Comparison of ENCODE assay signal across 8 cellular contexts in genomic region chr2:46915811-46916630, GRCh38. TPM values are rescaled to one million over a fixed set of nuclear protein-coding genes. Genes with fewer than 3 reads are reported as not detected.
DNase-seq lines count a peak whose midpoint lies in the region; ATAC-seq and TF ChIP-seq lines count a peak whose summit lies in the region.

No MANE protein-coding gene starts in this region.

- 1% methylated on average over 52 to 54 of the region's 55 CpGs for WGBS in ectodermal cell, 2 experiments
- WGBS in lung, 2 donors, result 0 to 1% methylated on average over 45 to 55 of the region's 55 CpGs

- peak overlapping the region; percentile 70 to 85 for H3K4me3 ChIP-seq in CD4-positive, alpha-beta memory T cell (ENCODE audit: low read length in 2 of 2)
- H3K4me3 ChIP-seq in ectodermal cell (ENCODE audit: insufficient read depth, low read depth, low read length) (peak overlapping the region; percentile 93), lung (peak overlapping the region; percentile 95)

- no peaks in the 10 kb centered on the region for H3K36me3 ChIP-seq in CD4-positive, alpha-beta memory T cell (ENCODE audit: insufficient read depth, low read length)
- H3K36me3 ChIP-seq in ectodermal cell (ENCODE audit: control insufficient read depth, insufficient read depth, low read length) (no peaks in the 10 kb centered on the region), lung (ENCODE audit: control insufficient read depth in 2 of 2, insufficient read depth in 2 of 2, low read length in 2 of 2) (no peaks in the 10 kb centered on the region)

- intact Hi-C loops in CD4-positive, alpha-beta memory T cell (cut with micrococcal nuclease), result loop anchor here (1.0 to 10.0 kb wide), 3 partner anchors 21 to 989 kb away; partner anchors contain the start of genes FBXO11 and MSH2
- intact Hi-C loops in activated CD8-positive, alpha-beta T cell treated with anti-CD3 and anti-CD28 coated beads for 36 hours (cut with micrococcal nuclease), result loop anchor here (2.0 kb wide), 1 partner anchor 27 kb away; no protein-coding TSS in a partner anchor

- POLR2A ChIA-PET in CD4-positive, alpha-beta memory T cell (lab: Charles Lee; ENCODE audit: partially characterized antibody), result interaction anchor here (0.8 to 1.5 kb wide), 6 partner anchors 9 to 612 kb away, joined by 3 to 5 read pairs (median 3); no protein-coding TSS in a partner anchor
- POLR2A ChIA-PET in activated CD8-positive, alpha-beta T cell treated with anti-CD3 and anti-CD28 coated beads for 36 hours (lab: Charles Lee), result interaction anchor here (2.1 kb wide), 1 partner anchor 20 kb away, joined by 4 read pairs; no protein-coding TSS in a partner anchor

- ATAC-seq in GM19438 (IDR thresholded peaks at IDR 0.05; ENCODE audit: low read depth, unreplicated experiment) (peak; percentile 86), HG03565 (IDR thresholded peaks at IDR 0.05; ENCODE audit: unreplicated experiment) (peak; percentile 79), lung (ENCODE audit: insufficient read depth, low FRiP score) (peak; percentile 94)
- ATAC-seq in activated CD8-positive, alpha-beta T cell treated with anti-CD3 and anti-CD28 coated beads for 36 hours, result peak; percentile 89

- no peak for TF ChIP-seq CTCF in activated CD8-positive, alpha-beta T cell treated with anti-CD3 and anti-CD28 coated beads for 36 hours (IDR thresholded peaks at IDR 0.05)
- no peak for TF ChIP-seq CTCF in lung (IDR thresholded peaks at IDR 0.05; ENCODE audit: control extremely low read depth, extremely low read depth)

- CTCF ChIA-PET in CD4-positive, alpha-beta memory T cell (lab: Charles Lee; ENCODE audit: partially characterized antibody), result interaction anchor here (1.4 to 4.5 kb wide), 3 partner anchors 13 to 73 kb away, joined by 4 to 43 read pairs (median 4); no protein-coding TSS in a partner anchor
- CTCF ChIA-PET in activated CD8-positive, alpha-beta T cell treated with anti-CD3 and anti-CD28 coated beads for 36 hours (lab: Charles Lee), result interaction anchor here (0.7 to 1.6 kb wide), 4 partner anchors 9 to 408 kb away, joined by 3 to 5 read pairs (median 4); no protein-coding TSS in a partner anchor

- no peaks in the 10 kb centered on the region for H3K27me3 ChIP-seq in CD4-positive, alpha-beta memory T cell (ENCODE audit: insufficient read depth, low read length)
- H3K27me3 ChIP-seq in ectodermal cell (ENCODE audit: control insufficient read depth, insufficient read depth, low read length, poor library complexity, severe bottlenecking), result no peaks in the 10 kb centered on the region
- H3K27me3 ChIP-seq in lung (ENCODE audit: control insufficient read depth, insufficient read depth), result no peaks in the 10 kb centered on the region

- H3K4me1 Mint-ChIP-seq in CD4-positive, alpha-beta memory T cell, result peaks cover 35 to 56% (median 48%) of the 10 kb centered on the region in 4 donors
- peaks cover 49% of the 10 kb centered on the region for H3K4me1 Mint-ChIP-seq in activated CD8-positive, alpha-beta T cell treated with anti-CD3 and anti-CD28 coated beads for 36 hours (ENCODE audit: low read depth)

- peak; percentile 83 to 91 (median 88) for DNase-seq in CD4-positive, alpha-beta memory T cell
- DNase-seq in NCI-H748 (lab: John Stamatoyannopoulos, UW; ENCODE audit: unreplicated experiment), result peak; percentile 95
- peak; percentile 84 for DNase-seq in activated CD8-positive, alpha-beta T cell treated with anti-CD3 and anti-CD28 coated beads for 36 hours
- peak; percentile 90 for DNase-seq in lung (ENCODE audit: low spot score)
- DNase-seq in stimulated activated CD4-positive, alpha-beta T cell treated with anti-CD3 and anti-CD28 coated beads, TNF-alpha, amount 100 ng/mL, for 24 hours (ENCODE audit: low read depth in 3 of 3), result peak; percentile 64 to 76 (median 72)

- H3K27ac Mint-ChIP-seq in CD4-positive, alpha-beta memory T cell, result peak overlapping the region; percentile 81 to 99 (median 95)
- peak overlapping the region; percentile 83 for H3K27ac Mint-ChIP-seq in activated CD8-positive, alpha-beta T cell treated with anti-CD3 and anti-CD28 coated beads for 36 hours

- H3K4me3 Mint-ChIP-seq in CD4-positive, alpha-beta memory T cell, result peak overlapping the region; percentile 88 to 98 (median 92)
- H3K4me3 Mint-ChIP-seq in activated CD8-positive, alpha-beta T cell treated with anti-CD3 and anti-CD28 coated beads for 36 hours, result peak overlapping the region; percentile 95

- H3K4me1 ChIP-seq in CD4-positive, alpha-beta memory T cell (ENCODE audit: insufficient read depth, low read length), result peaks cover 43% of the 10 kb centered on the region
- peaks cover 9% of the 10 kb centered on the region for H3K4me1 ChIP-seq in ectodermal cell (ENCODE audit: control insufficient read depth, insufficient read depth, low read length)
- H3K4me1 ChIP-seq in lung (ENCODE audit: control insufficient read depth in 2 of 2, insufficient read depth in 2 of 2, low read length in 2 of 2), result peaks cover 7 to 22% of the 10 kb centered on the region in 2 donors

- H3K9me3 Mint-ChIP-seq in CD4-positive, alpha-beta memory T cell, result no peaks in the 10 kb centered on the region
- H3K9me3 Mint-ChIP-seq in activated CD8-positive, alpha-beta T cell treated with anti-CD3 and anti-CD28 coated beads for 36 hours, result no peaks in the 10 kb centered on the region

- peak overlapping the region; percentile 82 for H3K27ac ChIP-seq in CD4-positive, alpha-beta memory T cell (ENCODE audit: low read depth, low read length)
- H3K27ac ChIP-seq in ectodermal cell (ENCODE audit: insufficient read depth, low read depth, low read length, poor library complexity, severe bottlenecking) (peak overlapping the region; percentile 94), lung (ENCODE audit: low read depth in 1 of 2, low read length in 1 of 2) (peak overlapping the region; percentile 82 to 94)

- peaks cover 0 to 21% of the 10 kb centered on the region in 2 donors for H3K36me3 Mint-ChIP-seq in CD4-positive, alpha-beta memory T cell
- peaks cover 21% of the 10 kb centered on the region for H3K36me3 Mint-ChIP-seq in activated CD8-positive, alpha-beta T cell treated with anti-CD3 and anti-CD28 coated beads for 36 hours (ENCODE audit: low read depth)

- H3K9me3 ChIP-seq in CD4-positive, alpha-beta memory T cell (ENCODE audit: control insufficient read depth in 1 of 2, low read length in 2 of 2), result no peaks in the 10 kb centered on the region
- H3K9me3 ChIP-seq in ectodermal cell (ENCODE audit: control insufficient read depth, low read length) (no peaks in the 10 kb centered on the region), lung (ENCODE audit: control insufficient read depth in 2 of 2, insufficient read depth in 1 of 2, low read length in 1 of 2) (no peaks in the 10 kb centered on the region)

- no peaks in the 10 kb centered on the region for H3K27me3 Mint-ChIP-seq in CD4-positive, alpha-beta memory T cell
- no peaks in the 10 kb centered on the region for H3K27me3 Mint-ChIP-seq in activated CD8-positive, alpha-beta T cell treated with anti-CD3 and anti-CD28 coated beads for 36 hours

RNA-seq across cellular contexts. Expression of gene MCFD2, which starts 0.4 kb away (rescaled TPM):
- total RNA-seq in CD4-positive, alpha-beta memory T cell, result 10 to 100 TPM; 39.1 to 43.8 TPM
- 10 to 100 TPM; 25.1 to 29.2 TPM for polyA plus RNA-seq in CD4-positive, alpha-beta memory T cell
- total RNA-seq in activated CD8-positive, alpha-beta T cell treated with anti-CD3 and anti-CD28 coated beads for 36 hours, result 10 to 100 TPM; 27.7 to 31.8 TPM
- polyA plus RNA-seq in ectodermal cell (2013, experiment 1 of 4), result 75.9 TPM
- 76.8 TPM for polyA plus RNA-seq in ectodermal cell (2013, experiment 2 of 4)
- polyA plus RNA-seq in ectodermal cell (2013, experiment 3 of 4), result 62.8 TPM
- polyA plus RNA-seq in ectodermal cell (2013, experiment 4 of 4), result 71.5 TPM
- 100 to 1,000 TPM in 1 of 2 donors, 10 to 100 TPM in 1; 80.0 to 101 TPM for total RNA-seq in lung
- polyA plus RNA-seq in lung, result 10 to 100 TPM; 22.0 to 57.3 TPM

RNA-seq across cellular contexts. Expression of gene TTC7A, which starts 25.0 kb away (rescaled TPM):
- total RNA-seq in CD4-positive, alpha-beta memory T cell, result 10 to 100 TPM; 44.5 to 44.8 TPM
- 10 to 100 TPM in 1 of 2 donors, 1 to 10 TPM in 1; 8.6 to 24.9 TPM for polyA plus RNA-seq in CD4-positive, alpha-beta memory T cell
- 10 to 100 TPM; 51.6 to 54.7 TPM for total RNA-seq in activated CD8-positive, alpha-beta T cell treated with anti-CD3 and anti-CD28 coated beads for 36 hours
- 19.0 TPM for polyA plus RNA-seq in ectodermal cell (2013, experiment 1 of 4)
- 19.6 TPM for polyA plus RNA-seq in ectodermal cell (2013, experiment 2 of 4)
- 12.3 TPM for polyA plus RNA-seq in ectodermal cell (2013, experiment 3 of 4)
- polyA plus RNA-seq in ectodermal cell (2013, experiment 4 of 4), result 12.4 TPM
- total RNA-seq in lung, result 10 to 100 TPM; 23.6 to 65.9 TPM
- 10 to 100 TPM; 30.0 to 30.1 TPM for polyA plus RNA-seq in lung

Comparison
In these comparisons a context has a peak if more than half of its experiments do, and no peak if none do; other contexts are left out.
1. Peak in every context shown above with its lines: DNase-seq, ATAC-seq, H3K4me3 ChIP-seq and H3K27ac ChIP-seq.